In the genomic region with DNA sequence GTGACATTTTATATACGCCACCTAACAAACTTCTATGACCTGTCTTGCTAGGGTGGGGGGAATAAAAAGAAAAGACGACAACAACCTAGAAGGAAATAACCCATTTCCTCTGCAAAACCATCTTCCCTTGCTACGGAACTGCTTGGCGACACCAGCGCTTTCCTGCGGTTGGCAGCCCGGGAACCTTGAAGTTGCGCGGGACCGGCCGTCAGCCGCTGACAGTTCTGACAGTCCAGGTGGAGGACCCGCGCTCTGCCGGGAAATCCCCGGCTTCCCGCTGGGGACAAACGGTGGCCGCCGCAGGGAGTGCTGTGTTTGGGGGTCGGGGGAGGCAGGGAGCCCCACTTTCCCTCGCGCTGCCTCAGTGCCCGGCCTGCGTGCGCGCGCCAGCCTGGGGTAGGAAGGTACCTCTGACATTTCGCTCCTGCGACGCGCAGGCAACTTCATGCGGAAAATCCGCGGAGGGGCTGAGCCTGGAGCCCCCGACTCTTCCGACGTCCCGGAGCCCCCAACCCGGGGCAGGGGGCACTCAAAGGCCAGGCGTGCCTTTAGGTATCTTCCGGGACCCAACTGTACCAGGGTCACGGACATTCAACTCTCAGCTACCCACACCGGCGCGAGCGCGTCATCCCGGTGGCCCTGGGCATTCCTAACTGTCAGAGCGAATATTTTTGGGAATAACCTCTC, we compare ENCODE assay signal across 8 cellular contexts. TPM values are rescaled to one million over a fixed set of nuclear protein-coding genes. Genes with fewer than 3 reads are reported as not detected.
DNase-seq lines count a peak whose midpoint lies in the region; ATAC-seq and TF ChIP-seq lines count a peak whose summit lies in the region.

No MANE protein-coding gene starts in this region.

- CTCF ChIA-PET in Caco-2 (lab: Charles Lee) = interaction anchor here (0.6 to 0.9 kb wide), 3 partner anchors 33 to 145 kb away, joined by 3 to 5 read pairs (median 4); no protein-coding TSS in a partner anchor

- POLR2A ChIA-PET in Caco-2 (lab: Charles Lee) = interaction anchor here (0.6 kb wide), 4 partner anchors 13 to 562 kb away, joined by 3 to 6 read pairs (median 4); no protein-coding TSS in a partner anchor

- H3K4me3 Mint-ChIP-seq in Caco-2 (ENCODE audit: unreplicated experiment) = peak overlapping the region; percentile 76
- peak overlapping the region; percentile 91 for H3K4me3 Mint-ChIP-seq in nephron progenitor cell

- H3K36me3 ChIP-seq in Caco-2 (ENCODE audit: control insufficient read depth, insufficient read depth, low read length) (no peaks in the 10 kb centered on the region), tibial artery (no peaks in the 10 kb centered on the region)

- H3K27me3 Mint-ChIP-seq in Caco-2 (ENCODE audit: insufficient read depth, unreplicated experiment) (peaks cover 3% of the 10 kb centered on the region), nephron progenitor cell (ENCODE audit: low read depth, poor library complexity) (peaks cover 81% of the 10 kb centered on the region)

- H3K4me1 Mint-ChIP-seq in Caco-2 (ENCODE audit: low read depth, unreplicated experiment) (no peaks in the 10 kb centered on the region), nephron progenitor cell (peaks cover 29% of the 10 kb centered on the region)

- intact Hi-C loops in Caco-2 (cut with micrococcal nuclease; ENCODE audit: unreplicated experiment) (loop anchor here (2.0 kb wide), 1 partner anchor 38 kb away; no protein-coding TSS in a partner anchor), tibial artery (cut with DNase I; ENCODE audit: low total_unique reads) (no loop called here)

- peak overlapping the region; percentile 87 for H3K4me3 ChIP-seq in Caco-2 (ENCODE audit: low read depth, low read length)
- H3K4me3 ChIP-seq in epithelial cell of esophagus (ENCODE audit: low read length) = peak overlapping the region; percentile 49
- H3K4me3 ChIP-seq in tibial artery = peak overlapping the region; percentile 47 to 66

- H3K27ac ChIP-seq in tibial artery = no peak overlapping the region

- H3K9me3 Mint-ChIP-seq in Caco-2 (ENCODE audit: unreplicated experiment) (no peaks in the 10 kb centered on the region), nephron progenitor cell (no peaks in the 10 kb centered on the region)

- H3K36me3 Mint-ChIP-seq in Caco-2 (ENCODE audit: insufficient read depth, unreplicated experiment) (peaks cover 5% of the 10 kb centered on the region), nephron progenitor cell (ENCODE audit: low read depth) (no peaks in the 10 kb centered on the region)

- no peak for ATAC-seq in HG03045 (IDR thresholded peaks at IDR 0.05; ENCODE audit: unreplicated experiment)

- H3K9me3 ChIP-seq in Caco-2 (no peaks in the 10 kb centered on the region), tibial artery (no peaks in the 10 kb centered on the region)

- H3K4me1 ChIP-seq in Caco-2 (peaks cover 6% of the 10 kb centered on the region; the same call in 1 of the 2 replicates), tibial artery (peaks cover 0 to 28% (median 22%) of the 10 kb centered on the region in 4 donors)

- no peak for TF ChIP-seq CTCF in Caco-2 (IDR thresholded peaks at IDR 0.05; ENCODE audit: insufficient read depth in 1 of 2, low read depth in 1 of 2, low read length in 1 of 2, severe bottlenecking in 1 of 2, unreplicated experiment in 1 of 2)
- TF ChIP-seq CTCF in epithelial cell of esophagus (IDR thresholded peaks at IDR 0.05; ENCODE audit: insufficient read depth, low read depth, low read length, missing control alignments) = no peak
- no peak for TF ChIP-seq CTCF in nephron progenitor cell (IDR thresholded peaks at IDR 0.05)
- no peak for TF ChIP-seq CTCF in tibial artery (IDR thresholded peaks at IDR 0.05)

- H3K27ac Mint-ChIP-seq in Caco-2 (ENCODE audit: unreplicated experiment) (peak overlapping the region; percentile 8), nephron progenitor cell (no peak overlapping the region)

- DNase-seq in Caco-2 (peak in 1 of 2 experiments; percentile 19), Kasumi-1 (lab: John Stamatoyannopoulos, UW) (peak; percentile 37 to 38), epithelial cell of esophagus (ENCODE audit: low read depth) (no peak), nephron progenitor cell (peak; percentile 42), tibial artery (no peak), DMS114 treated with DMSO at 0.1 percent for 48 hours (lab: John Stamatoyannopoulos, UW; ENCODE audit: unreplicated experiment) (no peak)
- DNase-seq in activated CD8-positive, alpha-beta memory T cell treated with anti-CD3 and anti-CD28 coated beads for 4 hours (ENCODE audit: low read depth in 2 of 2) = peak; percentile 33 to 37

- no peaks in the 10 kb centered on the region for H3K27me3 ChIP-seq in Caco-2 (replicated peaks; ENCODE audit: control insufficient read depth, insufficient read depth, low read length)
- H3K27me3 ChIP-seq in tibial artery = peaks cover 0 to 42% of the 10 kb centered on the region in 2 donors

- BruUV-seq in Caco-2 (replicated peaks; lab: Mats Ljungman, UMichigan) = TSS peak; percentile 73

RNA-seq across cellular contexts. Expression of gene SLC16A6, which starts 0.5 kb away (rescaled TPM):
- total RNA-seq in Caco-2 (2022) = 0.95 and 1.0 TPM in 2 replicates

RNA-seq across cellular contexts. Expression of gene ARSG, which starts 0.9 kb away (rescaled TPM):
- total RNA-seq in Caco-2 (2022) = 5.8 and 6.1 TPM in 2 replicates

RNA-seq across cellular contexts. Expression of gene AMZ2, which starts 42.6 kb away (rescaled TPM):
- total RNA-seq in Caco-2 (2022) = 52.2 and 60.2 TPM in 2 replicates

Comparison
In these comparisons a context has a peak if more than half of its experiments do, and no peak if none do; other contexts are left out.
1. DNase-seq: peak in Kasumi-1 (2 of 2), activated CD8-positive, alpha-beta memory T cell treated with anti-CD3 and anti-CD28 coated beads for 4 hours (2 of 2) and nephron progenitor cell (single experiment); none in epithelial cell of esophagus (single experiment), tibial artery (0 of 2) and DMS114 treated with DMSO at 0.1 percent for 48 hours (single experiment).
2. Peak in every context shown above with its lines, with median percentiles within 50 percentile points of each other: H3K4me3 ChIP-seq.